Comparison of ENCODE assay signal across 17 cellular contexts in genomic region chrX:121479406-121479805, GRCh38.
DNase-seq lines count a peak whose midpoint lies in the region; ATAC-seq and TF ChIP-seq lines count a peak whose summit lies in the region.
"Had no signal": no experiment of that assay in that cellular context is flagged by ENCODE, and none has a peak within 500 bp of the region (broad histone marks: within the 10 kb centered on the region; RNA-seq: fewer than 3 reads in every experiment).

No MANE protein-coding gene starts in this region.

- ATAC-seq in omental fat pad (ENCODE audit: low FRiP score), result no peak
- ATAC-seq: A549, Right ventricle myocardium inferior had no signal

- peak; percentile 2 for DNase-seq in NCI-H1105 treated with DMSO at 0.1 percent for 48 hours (lab: John Stamatoyannopoulos, UW)
- DNase-seq in NCI-H1105 (lab: John Stamatoyannopoulos, UW), result no peak
- DNase-seq in HK-2 (ENCODE audit: unreplicated experiment), result peak; percentile 7
- DNase-seq in RKO (ENCODE audit: low spot score), result peak; percentile 23
- peak; percentile 34 for DNase-seq in kidney tubule cell (ENCODE audit: low spot score)
- no peak for DNase-seq in omental fat pad (ENCODE audit: low spot score)
- no peak for DNase-seq in D341Med (ENCODE audit: low spot score)
- DNase-seq in activated naive CD4-positive, alpha-beta T cell treated with anti-CD3 and anti-CD28 coated beads for 36 hours, result no peak
- DNase-seq: activated CD4-positive, alpha-beta T cell treated with anti-CD3 and anti-CD28 coated beads, Interleukin-2, amount 10 ng/mL, durations not matched to agents 24 days and 14 days; activated naive CD8-positive, alpha-beta T cell treated with anti-CD3 and anti-CD28 coated beads for 36 hours; CD4-positive, alpha-beta memory T cell; NCI-H510A; retina; T-helper 9 cell had no signal

- no peak overlapping the region for H3K4me3 Mint-ChIP-seq in activated naive CD4-positive, alpha-beta T cell treated with anti-CD3 and anti-CD28 coated beads for 36 hours
- H3K4me3 Mint-ChIP-seq: activated CD4-positive, alpha-beta T cell treated with anti-CD3 and anti-CD28 coated beads, Interleukin-2, amount 10 ng/mL, durations not matched to agents 24 days and 14 days; activated naive CD8-positive, alpha-beta T cell treated with anti-CD3 and anti-CD28 coated beads for 36 hours; CD4-positive, alpha-beta memory T cell; nephron had no signal

- H3K27ac Mint-ChIP-seq in activated naive CD4-positive, alpha-beta T cell treated with anti-CD3 and anti-CD28 coated beads for 36 hours, result no peak overlapping the region
- H3K27ac Mint-ChIP-seq: activated CD4-positive, alpha-beta T cell treated with anti-CD3 and anti-CD28 coated beads, Interleukin-2, amount 10 ng/mL, durations not matched to agents 24 days and 14 days; activated naive CD8-positive, alpha-beta T cell treated with anti-CD3 and anti-CD28 coated beads for 36 hours; nephron had no signal

- intact Hi-C loops in activated naive CD4-positive, alpha-beta T cell treated with anti-CD3 and anti-CD28 coated beads for 36 hours (cut with micrococcal nuclease), result no loop called here

- no peak for TF ChIP-seq CTCF in omental fat pad (IDR thresholded peaks at IDR 0.05)

- H3K36me3 Mint-ChIP-seq in activated naive CD4-positive, alpha-beta T cell treated with anti-CD3 and anti-CD28 coated beads for 36 hours (ENCODE audit: low read depth), result no peaks in the 10 kb centered on the region
- H3K36me3 Mint-ChIP-seq: activated naive CD8-positive, alpha-beta T cell treated with anti-CD3 and anti-CD28 coated beads for 36 hours; CD4-positive, alpha-beta memory T cell had no signal

- H3K4me1 Mint-ChIP-seq in activated naive CD4-positive, alpha-beta T cell treated with anti-CD3 and anti-CD28 coated beads for 36 hours (ENCODE audit: low read depth), result no peaks in the 10 kb centered on the region
- H3K4me1 Mint-ChIP-seq: activated CD4-positive, alpha-beta T cell treated with anti-CD3 and anti-CD28 coated beads, Interleukin-2, amount 10 ng/mL, durations not matched to agents 24 days and 14 days; activated naive CD8-positive, alpha-beta T cell treated with anti-CD3 and anti-CD28 coated beads for 36 hours; CD4-positive, alpha-beta memory T cell; nephron had no signal

- no peaks in the 10 kb centered on the region for H3K27me3 Mint-ChIP-seq in activated naive CD4-positive, alpha-beta T cell treated with anti-CD3 and anti-CD28 coated beads for 36 hours (ENCODE audit: low read depth)
- H3K27me3 Mint-ChIP-seq: activated CD4-positive, alpha-beta T cell treated with anti-CD3 and anti-CD28 coated beads, Interleukin-2, amount 10 ng/mL, durations not matched to agents 24 days and 14 days; activated naive CD8-positive, alpha-beta T cell treated with anti-CD3 and anti-CD28 coated beads for 36 hours; CD4-positive, alpha-beta memory T cell had no signal

- peaks cover 4% of the 10 kb centered on the region for H3K9me3 Mint-ChIP-seq in activated naive CD4-positive, alpha-beta T cell treated with anti-CD3 and anti-CD28 coated beads for 36 hours
- H3K9me3 Mint-ChIP-seq: activated CD4-positive, alpha-beta T cell treated with anti-CD3 and anti-CD28 coated beads, Interleukin-2, amount 10 ng/mL, durations not matched to agents 24 days and 14 days; activated naive CD8-positive, alpha-beta T cell treated with anti-CD3 and anti-CD28 coated beads for 36 hours had no signal

- CTCF ChIA-PET in activated naive CD4-positive, alpha-beta T cell treated with anti-CD3 and anti-CD28 coated beads for 36 hours (lab: Charles Lee), result no interaction called here

Comparison
In these comparisons a context has a peak if more than half of its experiments do, and no peak if none do; other contexts are left out.
1. DNase-seq: peak in NCI-H1105 treated with DMSO at 0.1 percent for 48 hours (single experiment), HK-2 (single experiment), RKO (single experiment) and kidney tubule cell (single experiment); none in NCI-H1105 (single experiment), omental fat pad (single experiment), D341Med (single experiment) and activated naive CD4-positive, alpha-beta T cell treated with anti-CD3 and anti-CD28 coated beads for 36 hours (single experiment).